9 cellular contexts compared by ENCODE assay signal in the genomic region with DNA sequence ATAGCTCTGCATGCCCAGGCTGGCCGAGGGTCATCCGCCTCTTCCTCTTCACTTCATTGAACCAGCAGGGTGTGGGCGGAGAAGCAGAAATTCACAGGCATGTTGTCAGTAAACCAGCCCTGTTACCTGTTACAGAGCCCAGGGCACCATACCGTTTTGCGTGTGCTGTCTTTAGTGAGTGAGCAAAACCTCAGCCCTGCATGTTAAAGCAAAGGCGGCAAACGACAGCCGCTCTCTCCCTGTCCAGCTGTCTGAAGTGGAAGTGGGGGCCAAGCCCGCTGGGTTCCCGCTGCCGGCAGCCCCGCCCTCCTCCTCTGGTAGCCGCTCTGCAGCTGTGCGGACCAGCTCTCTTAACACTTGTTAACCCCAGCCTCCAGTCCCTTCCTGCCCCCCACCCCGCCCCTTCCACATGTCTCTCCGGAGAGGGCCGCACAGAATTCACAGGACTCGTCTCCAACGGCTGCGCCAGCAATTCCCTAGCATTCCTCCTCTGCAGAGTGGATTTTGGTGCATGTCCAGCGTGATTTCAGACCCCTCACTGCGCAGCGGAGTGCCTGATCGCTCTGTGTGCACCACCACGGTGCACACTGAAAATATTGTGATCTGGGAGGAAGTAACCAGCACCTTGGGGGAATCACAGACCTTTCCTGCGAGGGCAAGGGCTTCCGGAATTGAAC. TPM values are rescaled to one million over a fixed set of nuclear protein-coding genes. Genes with fewer than 3 reads are reported as not detected.
DNase-seq lines count a peak whose midpoint lies in the region; ATAC-seq and TF ChIP-seq lines count a peak whose summit lies in the region.
"Had no signal": no experiment of that assay in that cellular context is flagged by ENCODE, and none has a peak within 500 bp of the region (broad histone marks: within the 10 kb centered on the region; RNA-seq: fewer than 3 reads in every experiment).

No MANE protein-coding gene starts in this region.

- H2AFZ ChIP-seq in PC-3 (ENCODE audit: low read length): no peak overlapping the region

- WGBS in esophagus squamous epithelium, 2 donors: 27% methylated on average over 3 to 20 of the region's 27 CpGs

- POLR2A ChIA-PET in PC-3 (lab: Charles Lee; ENCODE audit: unreplicated experiment): no interaction called here

- H3K4me3 ChIP-seq in AG10803 (ENCODE audit: low read length) (no peak overlapping the region), esophagus squamous epithelium (peak overlapping the region in 3 of 4 donors; percentile 9 to 54 (median 9)), PC-3 (ENCODE audit: low read length) (no peak overlapping the region)

- peaks cover 15% of the 10 kb centered on the region for H3K79me2 ChIP-seq in PC-3 (ENCODE audit: low read length)

- CTCF ChIA-PET in PC-3 (lab: Charles Lee): no interaction called here

- peak in 1 of 4 donors; percentile 18 for TF ChIP-seq POLR2A in esophagus squamous epithelium (IDR thresholded peaks at IDR 0.05)

- TF ChIP-seq CTCF in AG10803 (conservative IDR thresholded peaks at IDR 0.05; ENCODE audit: low read length): no peak
- no peak for TF ChIP-seq CTCF in esophagus squamous epithelium (IDR thresholded peaks at IDR 0.05)
- no peak for TF ChIP-seq CTCF in PC-3 (conservative IDR thresholded peaks at IDR 0.05; ENCODE audit: low read depth, low read length)

- peak overlapping the region; percentile 67 for H3K4me3 Mint-ChIP-seq in natural killer cell treated with Interleukin-12 subunit alpha and Interleukin-12 subunit beta and Interleukin-15 and Interleukin-18, amount 100 ng/mL, for 72 hours

- H3K27me3 Mint-ChIP-seq in natural killer cell treated with Interleukin-12 subunit alpha and Interleukin-12 subunit beta and Interleukin-15 and Interleukin-18, amount 100 ng/mL, for 72 hours: no peaks in the 10 kb centered on the region

- intact Hi-C loops in esophagus squamous epithelium (cut with DNase I) (no loop called here), PC-3 (cut with micrococcal nuclease) (no loop called here)

- DNase-seq in AG10803 (ENCODE audit: low read depth) (peak; percentile 32), NCI-H510A (lab: John Stamatoyannopoulos, UW) (peak; percentile 68), esophagus squamous epithelium (lab: John Stamatoyannopoulos, UW) (no peak), epidermal melanocyte (ENCODE audit: insufficient read length, low spot score) (no peak), PC-3 (no peak)
- no peak for DNase-seq in natural killer cell treated with Interleukin-12 subunit alpha and Interleukin-12 subunit beta and Interleukin-15 and Interleukin-18, amount 100 ng/mL, for 72 hours (ENCODE audit: low spot score)
- no peak for DNase-seq in activated effector memory CD4-positive, alpha-beta T cell treated with anti-CD3 and anti-CD28 coated beads, Interleukin-2, amount 50 U/mL, for 16 hours
- DNase-seq: WERI-Rb-1 had no signal

- ATAC-seq in natural killer cell treated with Interleukin-12 subunit alpha and Interleukin-12 subunit beta and Interleukin-15 and Interleukin-18, amount 100 ng/mL, for 72 hours: peak; percentile 61 to 84
- ATAC-seq in GM18517 (IDR thresholded peaks at IDR 0.05; ENCODE audit: unreplicated experiment) (no peak), PC-3 (no peak)

- H3K4me1 ChIP-seq in esophagus squamous epithelium (peaks cover 24 to 69% (median 52%) of the 10 kb centered on the region in 3 donors), PC-3 (ENCODE audit: insufficient read depth, low read length) (no peaks in the 10 kb centered on the region)

- H3K9me2 ChIP-seq in PC-3 (replicated peaks; ENCODE audit: low read length): no peaks in the 10 kb centered on the region

- H3K36me3 ChIP-seq in esophagus squamous epithelium (no peaks in the 10 kb centered on the region), PC-3 (ENCODE audit: low read depth, low read length) (no peaks in the 10 kb centered on the region)
- H3K36me3 ChIP-seq: WERI-Rb-1 had no signal

- peak overlapping the region; percentile 75 to 95 (median 82) for H3K27ac ChIP-seq in esophagus squamous epithelium
- H3K27ac ChIP-seq in PC-3 (ENCODE audit: low read length): no peak overlapping the region
- H3K27ac ChIP-seq: WERI-Rb-1 had no signal

- H3K27me3 ChIP-seq in esophagus squamous epithelium (no peaks in the 10 kb centered on the region), PC-3 (ENCODE audit: low read length) (no peaks in the 10 kb centered on the region)

- H3K9ac ChIP-seq in PC-3 (ENCODE audit: low read length): no peak overlapping the region

- H3K9me3 Mint-ChIP-seq in natural killer cell treated with Interleukin-12 subunit alpha and Interleukin-12 subunit beta and Interleukin-15 and Interleukin-18, amount 100 ng/mL, for 72 hours: no peaks in the 10 kb centered on the region

- peak overlapping the region; percentile 31 to 82 for H3K27ac Mint-ChIP-seq in natural killer cell treated with Interleukin-12 subunit alpha and Interleukin-12 subunit beta and Interleukin-15 and Interleukin-18, amount 100 ng/mL, for 72 hours

- H4K20me1 ChIP-seq in PC-3 (ENCODE audit: low read length): no peaks in the 10 kb centered on the region

- no peaks in the 10 kb centered on the region for H3K9me3 ChIP-seq in esophagus squamous epithelium
- H3K9me3 ChIP-seq in PC-3 (ENCODE audit: low read length): no peaks in the 10 kb centered on the region

- no peaks in the 10 kb centered on the region for H3K36me3 Mint-ChIP-seq in natural killer cell treated with Interleukin-12 subunit alpha and Interleukin-12 subunit beta and Interleukin-15 and Interleukin-18, amount 100 ng/mL, for 72 hours

- H3K4me1 Mint-ChIP-seq in natural killer cell treated with Interleukin-12 subunit alpha and Interleukin-12 subunit beta and Interleukin-15 and Interleukin-18, amount 100 ng/mL, for 72 hours (ENCODE audit: low read depth in 2 of 2): peaks cover 19 to 31% of the 10 kb centered on the region in 2 donors

- no peaks in the 10 kb centered on the region for H3F3A ChIP-seq in PC-3 (ENCODE audit: low read length, unreplicated experiment)

- no TSS peak for BruUV-seq in PC-3 (replicated peaks; lab: Mats Ljungman, UMichigan)

- no peak overlapping the region for H3K4me2 ChIP-seq in PC-3 (ENCODE audit: low read length)

RNA-seq across cellular contexts. Expression of gene KLHL26, which starts 12.7 kb away (rescaled TPM):
- total RNA-seq in esophagus squamous epithelium: 1 to 10 TPM; 1.6 to 6.6 (median 3.4) TPM
- total RNA-seq in natural killer cell treated with Interleukin-12 subunit alpha and Interleukin-12 subunit beta and Interleukin-15 and Interleukin-18, amount 100 ng/mL, for 72 hours: 10 to 100 TPM; 11.6 to 18.3 TPM
- total RNA-seq in PC-3 (2014; rRNA removed): 8.4 and 12.7 TPM in 2 replicates

RNA-seq across cellular contexts. Expression of gene CRTC1, which starts 34.0 kb away (rescaled TPM):
- total RNA-seq in esophagus squamous epithelium (1 to 10 TPM; 1.8 to 3.6 (median 2.1) TPM), PC-3 (2014; rRNA removed) (6.7 and 8.5 TPM in 2 replicates)
- 1 to 10 TPM; 7.6 to 9.3 TPM for total RNA-seq in natural killer cell treated with Interleukin-12 subunit alpha and Interleukin-12 subunit beta and Interleukin-15 and Interleukin-18, amount 100 ng/mL, for 72 hours

RNA-seq across cellular contexts. Expression of gene TMEM59L, which starts 36.8 kb away (rescaled TPM):
- total RNA-seq in esophagus squamous epithelium (1 to 10 TPM in 1 of 4 donors, under 1 TPM in 1, not detected in 2; 0.18 to 2.7 TPM), PC-3 (2014; rRNA removed) (0.17 and 0.44 TPM in 2 replicates)
- total RNA-seq in natural killer cell treated with Interleukin-12 subunit alpha and Interleukin-12 subunit beta and Interleukin-15 and Interleukin-18, amount 100 ng/mL, for 72 hours: not detected

RNA-seq across cellular contexts. Expression of gene CRLF1, which starts 42.9 kb away (rescaled TPM):
- total RNA-seq in esophagus squamous epithelium: 10 to 100 TPM; 13.2 to 82.6 (median 19.3) TPM
- not detected for total RNA-seq in natural killer cell treated with Interleukin-12 subunit alpha and Interleukin-12 subunit beta and Interleukin-15 and Interleukin-18, amount 100 ng/mL, for 72 hours
- total RNA-seq in PC-3 (2014; rRNA removed): 0.23 and 2.6 TPM in 2 replicates

Comparison
In these comparisons a context has a peak if more than half of its experiments do, and no peak if none do; other contexts are left out.
1. DNase-seq: peak in AG10803 (single experiment) and NCI-H510A (single experiment); none in esophagus squamous epithelium (single experiment), natural killer cell treated with Interleukin-12 subunit alpha and Interleukin-12 subunit beta and Interleukin-15 and Interleukin-18, amount 100 ng/mL, for 72 hours (single experiment), epidermal melanocyte (single experiment), activated effector memory CD4-positive, alpha-beta T cell treated with anti-CD3 and anti-CD28 coated beads, Interleukin-2, amount 50 U/mL, for 16 hours (single experiment) and PC-3 (single experiment).
2. H3K4me3 ChIP-seq: peak in esophagus squamous epithelium (3 of 4); none in AG10803 (single experiment) and PC-3 (single experiment).
3. ATAC-seq: peak in natural killer cell treated with Interleukin-12 subunit alpha and Interleukin-12 subunit beta and Interleukin-15 and Interleukin-18, amount 100 ng/mL, for 72 hours (2 of 2); none in GM18517 (single experiment) and PC-3 (single experiment).